10 cellular contexts compared by ENCODE assay signal in the genomic region with DNA sequence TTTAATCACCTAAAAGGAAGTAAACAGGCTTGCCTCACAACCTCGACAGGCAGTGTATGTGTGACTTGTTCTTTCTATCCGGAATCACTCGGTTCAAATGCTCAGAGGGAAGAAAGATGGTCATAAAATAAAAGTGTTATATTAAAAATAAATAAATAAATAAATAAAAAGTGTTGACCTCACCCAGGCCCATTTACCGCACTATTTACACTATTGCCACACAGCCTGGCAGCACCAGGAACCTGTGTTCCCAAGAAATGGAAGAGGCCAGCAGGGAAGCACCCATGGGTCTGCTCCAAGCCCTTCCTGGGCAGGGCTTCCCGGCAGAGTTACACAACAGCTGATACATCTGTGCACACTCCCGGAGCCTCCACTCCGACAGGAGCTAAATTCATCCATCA.
DNase-seq lines count a peak whose midpoint lies in the region; ATAC-seq and TF ChIP-seq lines count a peak whose summit lies in the region.
"Had no signal": no experiment of that assay in that cellular context is flagged by ENCODE, and none has a peak within 500 bp of the region (broad histone marks: within the 10 kb centered on the region; RNA-seq: fewer than 3 reads in every experiment).

No MANE protein-coding gene starts in this region.

- H3K27ac Mint-ChIP-seq in GM23338: peak overlapping the region; percentile 34

- peaks cover 50% of the 10 kb centered on the region for H3K4me1 Mint-ChIP-seq in GM23338

- intact Hi-C loops in sigmoid colon (cut with DNase I): no loop called here

- TF ChIP-seq POLR2A in sigmoid colon (IDR thresholded peaks at IDR 0.05): no peak

- H3K4me3 ChIP-seq in GM23338 (no peak overlapping the region), cardiac muscle cell (no peak overlapping the region), sigmoid colon (peak overlapping the region in 3 of 4 donors; percentile 3 to 18 (median 3))

- peak in 1 of 4 donors; percentile 71 for TF ChIP-seq EP300 in sigmoid colon (IDR thresholded peaks at IDR 0.05)

- no peaks in the 10 kb centered on the region for H3K79me2 ChIP-seq in GM23338 (replicated peaks; ENCODE audit: insufficient read depth)

- 64 to 68% methylated on average over 7 of the region's 7 CpGs for WGBS in sigmoid colon, 2 donors

- H2AFZ ChIP-seq in GM23338: no peak overlapping the region

- no peak for TF ChIP-seq CTCF in GM23338 (conservative IDR thresholded peaks at IDR 0.05; ENCODE audit: low read depth in 2 of 2)
- no peak for TF ChIP-seq CTCF in cardiac muscle cell (IDR thresholded peaks at IDR 0.05; ENCODE audit: low read depth, low read length)
- TF ChIP-seq CTCF in sigmoid colon (IDR thresholded peaks at IDR 0.05): no peak

- no peak overlapping the region for H3K27ac ChIP-seq in GM23338 (ENCODE audit: low read depth)
- H3K27ac ChIP-seq in cardiac muscle cell: no peak overlapping the region
- peak overlapping the region; percentile 58 to 69 (median 62) for H3K27ac ChIP-seq in sigmoid colon

- H3K36me3 ChIP-seq in GM23338 (ENCODE audit: insufficient read depth): no peaks in the 10 kb centered on the region
- no peaks in the 10 kb centered on the region for H3K36me3 ChIP-seq in cardiac muscle cell
- no peaks in the 10 kb centered on the region for H3K36me3 ChIP-seq in sigmoid colon

- no peaks in the 10 kb centered on the region for H3K9me2 ChIP-seq in GM23338 (ENCODE audit: insufficient read depth)

- no peaks in the 10 kb centered on the region for H3F3A ChIP-seq in GM23338 (replicated peaks; ENCODE audit: low read depth)

- H3K9me3 ChIP-seq in cardiac muscle cell (ENCODE audit: low read depth) (no peaks in the 10 kb centered on the region), sigmoid colon (no peaks in the 10 kb centered on the region)

- H3K36me3 Mint-ChIP-seq in GM23338 (ENCODE audit: low read depth): no peaks in the 10 kb centered on the region

- no peak overlapping the region for H3K4me2 ChIP-seq in GM23338

- H3K9me3 Mint-ChIP-seq in GM23338: no peaks in the 10 kb centered on the region
- H3K9me3 Mint-ChIP-seq: effector memory CD8-positive, alpha-beta T cell had no signal

- H3K27me3 Mint-ChIP-seq in GM23338 (ENCODE audit: insufficient read depth, low read depth, poor library complexity): no peaks in the 10 kb centered on the region
- H3K27me3 Mint-ChIP-seq: effector memory CD8-positive, alpha-beta T cell had no signal

- DNase-seq in GM23338 (ENCODE audit: low spot score) (no peak), cardiac muscle cell (ENCODE audit: low read depth in 1 of 2, low spot score in 1 of 2) (peak; percentile 26 to 91), sigmoid colon (peak; percentile 92), GM19240 (ENCODE audit: insufficient read length, low spot score) (no peak), SKM-1 treated with dmso at 0.1 percent for 144 hours (lab: John Stamatoyannopoulos, UW; ENCODE audit: unreplicated experiment) (no peak)
- no peak for DNase-seq in activated CD4-positive, CD25-positive, alpha-beta regulatory T cell treated with anti-CD3 and anti-CD28 coated beads, Interleukin-2, amount 50 U/mL, for 72 hours
- DNase-seq: activated CD4-positive, alpha-beta T cell treated with anti-CD3 and anti-CD28 coated beads for 1 hour; effector memory CD8-positive, alpha-beta T cell had no signal

- ATAC-seq in GM23338 (no peak; the same call in 2 of the 3 replicates), SK-N-SH treated with all-trans-retinoic acid at 6 μM for 48 hours (peak; percentile 69), GM19395 (IDR thresholded peaks at IDR 0.05; ENCODE audit: unreplicated experiment) (no peak)
- ATAC-seq: effector memory CD8-positive, alpha-beta T cell had no signal

- H3K27me3 ChIP-seq in GM23338 (ENCODE audit: insufficient read depth) (no peaks in the 10 kb centered on the region), cardiac muscle cell (no peaks in the 10 kb centered on the region), sigmoid colon (no peaks in the 10 kb centered on the region)

- no peaks in the 10 kb centered on the region for H4K20me1 ChIP-seq in GM23338 (replicated peaks; ENCODE audit: insufficient read depth)

- no peak overlapping the region for H3K4me3 Mint-ChIP-seq in GM23338
- H3K4me3 Mint-ChIP-seq: effector memory CD8-positive, alpha-beta T cell had no signal

- H3K4me1 ChIP-seq in GM23338 (ENCODE audit: insufficient read depth) (peaks cover 21% of the 10 kb centered on the region), cardiac muscle cell (ENCODE audit: low read depth) (peaks cover 26% of the 10 kb centered on the region), sigmoid colon (peaks cover 0 to 41% (median 32%) of the 10 kb centered on the region in 4 donors)

TF ChIP-seq in GM23338, 12 proteins besides CTCF, POLR2A, EP300 and RAD21 (continues in another document):
- TF ChIP-seq CREB1 (CRISPR knock-in tag; IDR thresholded peaks at IDR 0.05; ENCODE audit: low read depth) (no peak), NANOG (IDR thresholded peaks at IDR 0.05; ENCODE audit: borderline replicate concordance) (no peak), POLR2AphosphoS5 (IDR thresholded peaks at IDR 0.05; ENCODE audit: low read depth) (no peak), JUNB (IDR thresholded peaks at IDR 0.05; ENCODE audit: unreplicated experiment) (no peak)

TF ChIP-seq in SK-N-SH treated with all-trans-retinoic acid at 6 μM for 48 hours, 23 proteins besides CTCF, POLR2A, EP300 and RAD21:
- TF ChIP-seq ZNF8 (CRISPR knock-in tag; IDR thresholded peaks at IDR 0.05) (no peak), ARNTL (CRISPR knock-in tag; IDR thresholded peaks at IDR 0.05; ENCODE audit: borderline replicate concordance, low read depth) (no peak), OSR1 (CRISPR knock-in tag; IDR thresholded peaks at IDR 0.05) (no peak), GLIS3 (CRISPR knock-in tag; IDR thresholded peaks at IDR 0.05) (no peak), TOX (CRISPR knock-in tag; IDR thresholded peaks at IDR 0.05; ENCODE audit: borderline replicate concordance) (no peak), CSDC2 (CRISPR knock-in tag; IDR thresholded peaks at IDR 0.05) (no peak)
- TF ChIP-seq, protein P1, sequence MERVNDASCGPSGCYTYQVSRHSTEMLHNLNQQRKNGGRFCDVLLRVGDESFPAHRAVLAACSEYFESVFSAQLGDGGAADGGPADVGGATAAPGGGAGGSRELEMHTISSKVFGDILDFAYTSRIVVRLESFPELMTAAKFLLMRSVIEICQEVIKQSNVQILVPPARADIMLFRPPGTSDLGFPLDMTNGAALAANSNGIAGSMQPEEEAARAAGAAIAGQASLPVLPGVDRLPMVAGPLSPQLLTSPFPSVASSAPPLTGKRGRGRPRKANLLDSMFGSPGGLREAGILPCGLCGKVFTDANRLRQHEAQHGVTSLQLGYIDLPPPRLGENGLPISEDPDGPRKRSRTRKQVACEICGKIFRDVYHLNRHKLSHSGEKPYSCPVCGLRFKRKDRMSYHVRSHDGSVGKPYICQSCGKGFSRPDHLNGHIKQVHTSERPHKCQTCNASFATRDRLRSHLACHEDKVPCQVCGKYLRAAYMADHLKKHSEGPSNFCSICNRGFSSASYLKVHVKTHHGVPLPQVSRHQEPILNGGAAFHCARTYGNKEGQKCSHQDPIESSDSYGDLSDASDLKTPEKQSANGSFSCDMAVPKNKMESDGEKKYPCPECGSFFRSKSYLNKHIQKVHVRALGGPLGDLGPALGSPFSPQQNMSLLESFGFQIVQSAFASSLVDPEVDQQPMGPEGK (CRISPR knock-in tag; IDR thresholded peaks at IDR 0.05; ENCODE audit: borderline replicate concordance): no peak
- TF ChIP-seq, protein P2, sequence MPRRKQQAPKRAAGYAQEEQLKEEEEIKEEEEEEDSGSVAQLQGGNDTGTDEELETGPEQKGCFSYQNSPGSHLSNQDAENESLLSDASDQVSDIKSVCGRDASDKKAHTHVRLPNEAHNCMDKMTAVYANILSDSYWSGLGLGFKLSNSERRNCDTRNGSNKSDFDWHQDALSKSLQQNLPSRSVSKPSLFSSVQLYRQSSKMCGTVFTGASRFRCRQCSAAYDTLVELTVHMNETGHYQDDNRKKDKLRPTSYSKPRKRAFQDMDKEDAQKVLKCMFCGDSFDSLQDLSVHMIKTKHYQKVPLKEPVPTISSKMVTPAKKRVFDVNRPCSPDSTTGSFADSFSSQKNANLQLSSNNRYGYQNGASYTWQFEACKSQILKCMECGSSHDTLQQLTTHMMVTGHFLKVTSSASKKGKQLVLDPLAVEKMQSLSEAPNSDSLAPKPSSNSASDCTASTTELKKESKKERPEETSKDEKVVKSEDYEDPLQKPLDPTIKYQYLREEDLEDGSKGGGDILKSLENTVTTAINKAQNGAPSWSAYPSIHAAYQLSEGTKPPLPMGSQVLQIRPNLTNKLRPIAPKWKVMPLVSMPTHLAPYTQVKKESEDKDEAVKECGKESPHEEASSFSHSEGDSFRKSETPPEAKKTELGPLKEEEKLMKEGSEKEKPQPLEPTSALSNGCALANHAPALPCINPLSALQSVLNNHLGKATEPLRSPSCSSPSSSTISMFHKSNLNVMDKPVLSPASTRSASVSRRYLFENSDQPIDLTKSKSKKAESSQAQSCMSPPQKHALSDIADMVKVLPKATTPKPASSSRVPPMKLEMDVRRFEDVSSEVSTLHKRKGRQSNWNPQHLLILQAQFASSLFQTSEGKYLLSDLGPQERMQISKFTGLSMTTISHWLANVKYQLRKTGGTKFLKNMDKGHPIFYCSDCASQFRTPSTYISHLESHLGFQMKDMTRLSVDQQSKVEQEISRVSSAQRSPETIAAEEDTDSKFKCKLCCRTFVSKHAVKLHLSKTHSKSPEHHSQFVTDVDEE (CRISPR knock-in tag; IDR thresholded peaks at IDR 0.05): no peak

Comparison
In these comparisons a context has a peak if more than half of its experiments do, and no peak if none do; other contexts are left out.
1. DNase-seq: peak in cardiac muscle cell (2 of 2) and sigmoid colon (single experiment); none in GM23338 (single experiment), activated CD4-positive, CD25-positive, alpha-beta regulatory T cell treated with anti-CD3 and anti-CD28 coated beads, Interleukin-2, amount 50 U/mL, for 72 hours (single experiment), GM19240 (single experiment) and SKM-1 treated with dmso at 0.1 percent for 144 hours (single experiment).
2. H3K27ac ChIP-seq: peak in sigmoid colon (4 of 4); none in GM23338 (single experiment) and cardiac muscle cell (single experiment).
3. H3K4me3 ChIP-seq: peak in sigmoid colon (3 of 4); none in GM23338 (single experiment) and cardiac muscle cell (single experiment).